10 cellular contexts compared by ENCODE assay signal in the genomic region with DNA sequence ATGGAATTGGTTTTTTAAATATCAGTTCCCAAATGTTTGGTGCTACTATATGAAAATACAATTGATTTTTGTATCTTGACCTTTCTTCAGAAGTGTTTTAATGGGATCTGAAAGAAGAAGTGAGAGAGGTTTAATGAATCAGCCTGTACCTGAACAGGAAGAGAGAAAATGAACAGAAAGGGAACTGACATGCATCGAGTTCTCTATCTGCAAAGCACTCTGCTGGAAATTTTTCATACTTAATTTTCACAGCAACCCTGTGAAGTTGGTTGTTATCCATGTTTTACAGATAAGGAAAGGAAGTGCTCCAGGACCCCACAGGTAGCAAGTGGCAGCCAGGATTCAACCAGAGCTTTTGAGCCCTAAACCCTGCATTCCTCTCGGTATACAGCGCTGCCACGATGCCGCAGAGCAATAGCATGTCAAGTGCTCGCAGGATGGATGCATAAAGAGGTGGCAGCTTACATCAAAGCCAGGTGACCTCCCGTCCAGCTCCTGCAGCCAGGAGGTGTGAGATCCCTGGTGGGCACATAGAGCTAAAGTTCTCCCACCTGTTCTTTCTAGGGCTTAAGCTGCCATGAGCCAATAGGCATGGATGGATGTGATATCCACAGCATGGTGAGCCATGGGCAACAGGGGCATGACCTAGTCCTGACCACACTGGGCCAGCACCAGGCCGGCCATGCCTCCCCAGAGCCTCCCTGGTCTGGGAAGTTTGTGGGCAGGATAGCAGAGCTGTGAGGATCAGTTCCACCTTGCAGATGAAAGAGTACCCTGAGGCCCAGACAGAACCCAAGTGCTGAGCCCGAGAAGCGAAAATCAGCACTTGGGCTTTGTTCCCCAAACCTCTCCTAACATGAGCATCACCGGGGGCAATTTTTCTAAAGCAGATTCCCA.
A peak's percentile ranks its signal among the peaks of the same experiment; 100 is the strongest.
DNase-seq lines count a peak whose midpoint lies in the region; ATAC-seq and TF ChIP-seq lines count a peak whose summit lies in the region.
"Had no signal": no experiment of that assay in that cellular context is flagged by ENCODE, and none has a peak within 500 bp of the region (broad histone marks: within the 10 kb centered on the region; RNA-seq: fewer than 3 reads in every experiment).

No MANE protein-coding gene starts in this region.

- CTCF ChIA-PET in RWPE1 (lab: Yijun Ruan, JAX), result no interaction called here

- no peak for TF ChIP-seq CTCF in GM12875 (IDR thresholded peaks at IDR 0.05; ENCODE audit: borderline replicate concordance, insufficient read depth, low read depth, low read length)
- no peak for TF ChIP-seq CTCF in GM20000 (IDR thresholded peaks at IDR 0.05; ENCODE audit: extremely low read depth, missing control alignments)
- TF ChIP-seq CTCF in RWPE1 (conservative IDR thresholded peaks at IDR 0.05; ENCODE audit: low read depth), result no peak

- peak overlapping the region; percentile 83; the same call in 1 of the 2 replicates for H3K27ac ChIP-seq in RWPE1
- H3K27ac ChIP-seq: tibial nerve had no signal

- DNase-seq in GM20000 (ENCODE audit: low spot score) (peak; percentile 75), RWPE1 (ENCODE audit: low spot score) (no peak), NCI-H345 (lab: John Stamatoyannopoulos, UW) (no peak), DMS53 treated with DMSO at 0.1 percent for 48 hours (lab: John Stamatoyannopoulos, UW; ENCODE audit: unreplicated experiment) (no peak), NCI-H345 treated with DMSO at 0.1 percent for 48 hours (lab: John Stamatoyannopoulos, UW; ENCODE audit: unreplicated experiment) (no peak), EL (no peak)

- peak overlapping the region; percentile 12 for H3K4me3 ChIP-seq in GM12875 (ENCODE audit: low read depth, low read length)
- H3K4me3 ChIP-seq: Peyer's patch, tibial nerve had no signal

- POLR2A ChIA-PET in RWPE1 (lab: Yijun Ruan, JAX; ENCODE audit: low non-redundant PET), result interaction anchor here (0.5 kb wide), 1 partner anchor 54 kb away, joined by 3 read pairs; no protein-coding TSS in a partner anchor

- ATAC-seq in HG03066 (IDR thresholded peaks at IDR 0.05; ENCODE audit: low read depth, unreplicated experiment), result peak; percentile 54
